24 cellular contexts compared by ENCODE assay signal in the genomic region with DNA sequence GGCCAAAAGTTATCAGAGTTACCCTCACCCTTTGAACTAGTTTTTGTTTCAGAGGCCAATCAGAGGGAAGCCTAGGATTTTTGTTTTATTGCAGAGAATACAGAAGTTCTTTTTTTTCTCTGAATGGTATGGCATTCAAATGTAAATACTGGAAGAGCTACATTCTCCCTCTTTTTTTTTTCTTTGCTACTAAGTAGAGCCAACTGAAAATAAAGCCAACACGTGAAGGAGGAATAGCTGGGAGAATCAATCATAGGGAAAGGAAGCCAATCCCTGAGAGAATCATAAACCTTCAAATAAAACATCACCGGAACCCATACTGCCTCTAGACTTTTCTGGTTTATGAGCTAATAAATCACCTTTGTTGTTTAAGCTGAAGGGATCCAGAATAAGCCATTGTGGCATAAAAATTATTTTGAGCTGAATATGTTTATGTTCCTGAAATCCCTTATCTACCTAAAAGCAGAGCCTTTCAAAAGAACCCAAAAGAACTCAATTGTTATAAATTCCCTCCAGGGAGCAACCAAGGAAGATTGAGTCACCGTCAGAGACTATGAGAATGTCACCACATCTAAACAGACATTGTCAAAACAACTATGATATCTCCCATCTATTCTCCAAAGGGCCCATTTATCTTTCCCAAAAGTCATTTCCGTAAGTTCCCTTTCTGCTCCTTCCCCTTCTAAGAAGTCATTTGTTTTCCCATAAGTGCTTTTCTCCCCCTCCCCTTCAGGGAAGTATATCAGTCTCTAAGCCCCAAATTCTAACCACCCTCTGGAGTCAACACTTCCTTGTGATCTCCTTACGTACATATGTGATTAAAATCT. TPM values are rescaled to one million over a fixed set of nuclear protein-coding genes. Genes with fewer than 3 reads are reported as not detected.
DNase-seq lines count a peak whose midpoint lies in the region; ATAC-seq, FAIRE-seq and TF ChIP-seq lines count a peak whose summit lies in the region.
"Had no signal": no experiment of that assay in that cellular context is flagged by ENCODE, and none has a peak within 500 bp of the region (broad histone marks: within the 10 kb centered on the region; RNA-seq: fewer than 3 reads in every experiment).

No MANE protein-coding gene starts in this region.

- no peak overlapping the region for H3K56ac ChIP-seq in H1 (replicated peaks; ENCODE audit: insufficient read length, low read depth, low read length)

- H3K27me3 ChIP-seq in H1 (replicated peaks in 1 of 4; ENCODE audit: control insufficient read depth in 3 of 4, extremely low read depth in 1 of 4, insufficient read depth in 3 of 4, low read length in 3 of 4) (peaks cover 0 to 4% (median 4%) of the 10 kb centered on the region in 4 experiments; a peak in 3 of 7 replicates), parathyroid adenoma (ENCODE audit: control insufficient read depth, insufficient read depth, low read length) (no peaks in the 10 kb centered on the region), ovary (no peaks in the 10 kb centered on the region)
- H3K27me3 ChIP-seq: upper lobe of right lung had no signal

- no peak overlapping the region for H2AK5ac ChIP-seq in H1 (ENCODE audit: low read depth, low read length)

- WGBS in H1 (ENCODE audit: extremely low coverage in 1 of 2, insufficient coverage in 1 of 2, insufficient read length in 1 of 2, insufficient replicate concordance in 2 of 2, low coverage in 1 of 2, low lambda C conversion rate in 2 of 2, missing lambda C conversion rate in 1 of 2), 2 experiments, result 73% methylated on average over 5 of the region's 5 CpGs; no CpG with 5 or more reads in 1 of the 2 experiments
- 49 to 51% methylated on average over 5 of the region's 5 CpGs for WGBS in lower leg skin, 2 donors
- 51 to 61% (median 58%) methylated on average over 5 of the region's 5 CpGs for WGBS in ovary, 3 donors

- H3K14ac ChIP-seq in H1 (ENCODE audit: insufficient read length), result no peak overlapping the region

- FAIRE-seq in H1 (lab: Jason Lieb, UNC), result no peak
- FAIRE-seq: GM18507 had no signal

- H4K91ac ChIP-seq in H1 (replicated peaks; ENCODE audit: insufficient read length, low read length), result no peak overlapping the region

- H2BK12ac ChIP-seq in H1 (ENCODE audit: low read depth, low read length), result 0 out of 2 replicates have a peak overlapping the region, but pooled peaks have one; percentile 21

- no peak for TF ChIP-seq EP300 in H1 (IDR thresholded peaks at IDR 0.05; ENCODE audit: borderline replicate concordance in 1 of 2, low read depth in 2 of 2, low read length in 2 of 2)
- no peak for TF ChIP-seq EP300 in ovary (IDR thresholded peaks at IDR 0.05)

- no peak overlapping the region for H2BK20ac ChIP-seq in H1 (ENCODE audit: low read length)

- no peaks in the 10 kb centered on the region for H4K20me1 ChIP-seq in H1 (replicated peaks in 1 of 2; ENCODE audit: control insufficient read depth in 1 of 2, insufficient read depth in 2 of 2, low read length in 2 of 2)

- intact Hi-C loops in lower leg skin (cut with DNase I; ENCODE audit: low total_unique reads), result no loop called here
- intact Hi-C loops in ovary (cut with DNase I), result no loop called here

- 0 out of 4 replicates have a peak, but pooled peaks cover 0 to 1% of the 10 kb centered on the region in 2 experiments for H3K79me2 ChIP-seq in H1 (ENCODE audit: control insufficient read depth in 1 of 2, insufficient read depth in 2 of 2, low read length in 2 of 2)
- no peaks in the 10 kb centered on the region for H3K79me2 ChIP-seq in parathyroid adenoma

- no peak overlapping the region for H2BK5ac ChIP-seq in H1 (ENCODE audit: low read depth, low read length)

- TF ChIP-seq POLR2A in H1 (IDR thresholded peaks at IDR 0.05; ENCODE audit: control extremely low read depth in 1 of 2, low read depth in 2 of 2, low read length in 2 of 2) (no peak), lower leg skin (IDR thresholded peaks at IDR 0.05) (no peak), ovary (IDR thresholded peaks at IDR 0.05) (no peak)

- H3K27ac ChIP-seq in H1 (ENCODE audit: low read depth, low read length), result no peak overlapping the region
- peak overlapping the region; percentile 49 for H3K27ac ChIP-seq in parathyroid adenoma
- peak overlapping the region in 1 of 2 donors; percentile 46 for H3K27ac ChIP-seq in ovary
- H3K27ac ChIP-seq: KMS-11, upper lobe of right lung had no signal

- H2AFZ ChIP-seq in H1 (ENCODE audit: low read length) (peak overlapping the region; percentile 3; the same call in 1 of the 2 replicates), parathyroid adenoma (no peak overlapping the region)

- no peak overlapping the region for H3K23ac ChIP-seq in H1 (ENCODE audit: insufficient read length)

- no peaks in the 10 kb centered on the region for H3K23me2 ChIP-seq in H1 (ENCODE audit: low read depth, low read length)

- no peak overlapping the region for H3K4me2 ChIP-seq in H1 (ENCODE audit: insufficient read depth in 1 of 2, low read depth in 2 of 2, low read length in 2 of 2)
- no peak overlapping the region for H3K4me2 ChIP-seq in parathyroid adenoma (ENCODE audit: low read length)
- H3K4me2 ChIP-seq: KMS-11 had no signal

- no peak overlapping the region for H4K8ac ChIP-seq in H1 (ENCODE audit: extremely low read depth, insufficient read depth, low read length)

- H2BK15ac ChIP-seq in H1 (ENCODE audit: low read length), result 0 out of 2 replicates have a peak overlapping the region, but pooled peaks have one; percentile 48

- peaks cover 0 to 2% (median 0%) of the 10 kb centered on the region in 4 experiments; a peak in 1 of 8 replicates for H3K36me3 ChIP-seq in H1 (ENCODE audit: control insufficient read depth in 2 of 4, insufficient read depth in 4 of 4, low read length in 3 of 4)
- H3K36me3 ChIP-seq in parathyroid adenoma (ENCODE audit: control insufficient read depth, insufficient read depth, low read length), result no peaks in the 10 kb centered on the region
- H3K36me3 ChIP-seq in ovary, result no peaks in the 10 kb centered on the region
- H3K36me3 ChIP-seq: upper lobe of right lung had no signal

- no peaks in the 10 kb centered on the region for H3K79me1 ChIP-seq in H1 (ENCODE audit: low read depth, low read length)

- TF ChIP-seq RAD21 in H1 (IDR thresholded peaks at IDR 0.05 in 1 of 2, conservative IDR thresholded peaks at IDR 0.05 in 1 of 2; ENCODE audit: low read depth in 2 of 2, low read length in 2 of 2), result no peak

- POLR2A ChIA-PET in H1 (lab: Charles Lee; ENCODE audit: partially characterized antibody), result no interaction called here

- H4K5ac ChIP-seq in H1 (ENCODE audit: insufficient read length, low read depth, low read length), result no peak overlapping the region

- ATAC-seq in left lobe of liver, result no peak
- ATAC-seq: activated CD4-positive, CD25-positive, alpha-beta regulatory T cell treated with anti-CD3 and anti-CD28 coated beads, Interleukin-2, amount 50 U/mL, for 24 hours; activated naive CD8-positive, alpha-beta T cell treated with anti-CD3 and anti-CD28 coated beads, Interleukin-2, amount 50 U/mL, for 24 hours; stimulated activated naive B cell treated with anti-CD40 and anti-IgM and Interleukin-4, amounts not matched to agents 10 μg/mL and 1 μg/mL and 100 μg/mL, for 72 hours; T-helper 17 cell; upper lobe of right lung had no signal

- H2BK120ac ChIP-seq in H1 (replicated peaks; ENCODE audit: low read depth, low read length), result no peak overlapping the region

- CTCF ChIA-PET in H1 (lab: Charles Lee; ENCODE audit: partially characterized antibody), result interaction anchor here (0.7 kb wide), 1 partner anchor 23 kb away, joined by 3 read pairs; no protein-coding TSS in a partner anchor

- H3K18ac ChIP-seq in H1 (ENCODE audit: extremely low read depth, low read length), result no peak overlapping the region

- H3K4me1 ChIP-seq in H1 (replicated peaks in 1 of 4; ENCODE audit: control insufficient read depth in 3 of 4, insufficient read depth in 4 of 4, low read length in 3 of 4), result peaks cover 2 to 9% (median 6%) of the 10 kb centered on the region in 4 experiments; a peak in 6 of 7 replicates
- no peaks in the 10 kb centered on the region for H3K4me1 ChIP-seq in parathyroid adenoma
- H3K4me1 ChIP-seq in ovary (ENCODE audit: insufficient read depth), result peaks cover 2% of the 10 kb centered on the region

- DNase-seq in COLO829 (ENCODE audit: low spot score) (peak; percentile 37), H1 (ENCODE audit: low read depth in 1 of 2, low spot score in 2 of 2) (no peak), lower leg skin (ENCODE audit: low spot score in 2 of 2) (no peak), ovary (no peak), AML-193 (lab: John Stamatoyannopoulos, UW) (no peak), left lobe of liver (ENCODE audit: low spot score) (no peak)
- DNase-seq: activated naive CD8-positive, alpha-beta T cell treated with anti-CD3 and anti-CD28 coated beads, Interleukin-2, amount 50 U/mL, for 24 hours; CD4-positive, alpha-beta memory T cell; DND-41; glutamatergic neuron; H7; NCI-H1092 treated with DMSO at 0.1 percent for 48 hours; NCI-H2107; NCI-H526; SHP77 treated with DMSO at 0.1 percent for 48 hours; stimulated activated CD4-positive, alpha-beta T cell treated with anti-CD3 and anti-CD28 coated beads, Interleukin-15, amount 100 ng/mL, for 24 hours; stimulated activated naive B cell treated with anti-CD40 and anti-IgM and Interleukin-4, amounts not matched to agents 10 μg/mL and 1 μg/mL and 100 μg/mL, for 72 hours; T-helper 17 cell; upper lobe of right lung had no signal

- TF ChIP-seq CTCF in H1 (IDR thresholded peaks at IDR 0.05; ENCODE audit: control extremely low read depth in 1 of 3, insufficient read depth in 1 of 3, low read depth in 1 of 3, low read length in 3 of 3) (no peak), parathyroid adenoma (IDR thresholded peaks at IDR 0.05) (no peak), lower leg skin (IDR thresholded peaks at IDR 0.05) (no peak), ovary (IDR thresholded peaks at IDR 0.05) (no peak)

- H3K4me3 ChIP-seq in H1 (ENCODE audit: extremely low read depth in 1 of 4, insufficient read depth in 2 of 4, low read depth in 3 of 4, low read length in 4 of 4), result no peak overlapping the region
- H3K4me3 ChIP-seq in parathyroid adenoma (ENCODE audit: low read depth, low read length), result no peak overlapping the region
- no peak overlapping the region for H3K4me3 ChIP-seq in lower leg skin (ENCODE audit: low read depth, poor library complexity, severe bottlenecking)
- H3K4me3 ChIP-seq in ovary, result no peak overlapping the region
- H3K4me3 ChIP-seq: upper lobe of right lung had no signal

- H3K9ac ChIP-seq in H1 (replicated peaks in 1 of 4; ENCODE audit: extremely low read depth in 1 of 4, low read depth in 3 of 4, low read length in 3 of 4), result no peak overlapping the region
- H3K9ac ChIP-seq in parathyroid adenoma, result no peak overlapping the region
- H3K9ac ChIP-seq: KMS-11 had no signal

- no peak overlapping the region for H3K4ac ChIP-seq in H1 (replicated peaks; ENCODE audit: insufficient read length, low read depth, low read length)

- H3K9me3 ChIP-seq in H1 (ENCODE audit: insufficient read depth in 2 of 2, low read depth in 1 of 2, low read length in 1 of 2) (peaks cover 12 to 13% of the 10 kb centered on the region in 2 experiments), parathyroid adenoma (ENCODE audit: control insufficient read depth, low read length) (no peaks in the 10 kb centered on the region), ovary (no peaks in the 10 kb centered on the region)
- H3K9me3 ChIP-seq: upper lobe of right lung had no signal

RNA-seq across cellular contexts. Expression of a gene that starts 3.8 kb away (rescaled TPM):
- polyA plus RNA-seq in PFSK-1 (2012; ENCODE audit: insufficient read length, low read depth), result 3.3 TPM
- 25.6 and 27.5 TPM in 2 replicates for total RNA-seq in H1 (2021; fragmentation: NEBNext Ultra II Directional; extraction: Animal tissue kit (Norgen Biotek cat#: 25700))
- 4.2 and 7.4 TPM in 2 replicates for polyA plus RNA-seq in H1 (2011; rRNA removed)
- 9.4 TPM for polyA plus RNA-seq in H1 (2011; cell fraction: cytosol; rRNA removed)
- polyA plus RNA-seq in H1 (2011; cell fraction: nucleus; rRNA removed), result 3.7 TPM
- polyA plus RNA-seq in H1 (2012, experiment 1 of 2), result 8.0 to 19.7 TPM (median 11.5 TPM) in 4 replicates
- 1.4 TPM for polyA plus RNA-seq in H1 (2012, experiment 2 of 2)
- polyA plus RNA-seq in H1 (2013, experiment 1 of 2), result 14.5 TPM
- 11.7 TPM for polyA plus RNA-seq in H1 (2013, experiment 2 of 2)
- 12.3 and 17.8 TPM in 2 replicates for polyA minus RNA-seq in H1 (2011; rRNA and poly(A)+ RNA removed)
- polyA minus RNA-seq in H1 (2011; cell fraction: cytosol; rRNA and poly(A)+ RNA removed), result 9.1 TPM
- polyA minus RNA-seq in H1 (2011; cell fraction: nucleus; rRNA and poly(A)+ RNA removed), result 33.2 TPM
- 10 to 100 TPM; 22.8 to 30.8 (median 25.9) TPM for total RNA-seq in lower leg skin
- total RNA-seq in ovary, result 10 to 100 TPM; 36.8 to 66.0 (median 58.4) TPM
- polyA plus RNA-seq in ovary, result 10 to 100 TPM; 27.3 to 29.8 TPM
- total RNA-seq in left lobe of liver, result 15.8 TPM
